In the genomic region with DNA sequence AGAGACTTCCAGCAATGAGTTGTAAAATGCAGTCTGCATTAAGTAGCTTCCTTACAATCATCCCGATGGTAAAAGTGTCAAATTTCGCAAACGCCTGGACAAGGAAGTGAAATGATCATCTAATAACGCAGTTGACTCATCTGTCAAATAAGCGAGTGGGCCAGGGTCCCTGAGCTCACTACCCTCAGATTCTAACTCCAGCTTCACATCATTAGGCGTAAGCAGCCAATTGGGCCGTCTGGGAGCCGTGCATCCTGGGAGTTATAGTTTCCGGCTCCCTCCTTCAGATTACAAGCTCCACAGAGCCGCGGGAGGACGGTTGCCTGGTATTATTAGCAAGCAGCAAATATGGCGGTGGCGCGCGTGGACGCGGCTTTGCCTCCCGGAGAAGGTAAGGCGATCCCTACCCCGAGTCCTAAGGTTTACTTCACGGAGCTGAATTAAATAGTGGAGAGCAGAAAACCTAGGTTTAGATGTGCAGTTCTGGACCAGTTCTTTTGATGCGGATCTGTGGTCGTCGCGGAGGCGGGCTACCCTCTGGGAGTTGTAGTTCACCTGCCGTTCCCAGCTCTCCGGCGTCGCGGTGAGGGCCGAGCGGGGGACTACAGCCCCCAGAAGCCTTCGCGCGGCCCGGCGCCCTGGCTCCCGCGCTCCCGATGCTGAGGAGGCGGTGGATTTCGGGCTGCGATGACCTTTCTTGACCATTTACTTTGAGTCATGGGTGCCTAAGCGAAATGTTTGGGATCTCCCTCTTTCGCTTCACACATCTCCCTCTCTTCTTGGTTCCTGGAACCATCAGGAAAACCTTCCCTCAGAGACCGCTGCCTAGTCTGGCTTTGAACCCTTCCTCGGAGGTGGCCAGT, we compare ENCODE assay signal across 8 cellular contexts. TPM values are rescaled to one million over a fixed set of nuclear protein-coding genes. Genes with fewer than 3 reads are reported as not detected.
DNase-seq lines count a peak whose midpoint lies in the region; ATAC-seq and TF ChIP-seq lines count a peak whose summit lies in the region.

A gene with protein sequence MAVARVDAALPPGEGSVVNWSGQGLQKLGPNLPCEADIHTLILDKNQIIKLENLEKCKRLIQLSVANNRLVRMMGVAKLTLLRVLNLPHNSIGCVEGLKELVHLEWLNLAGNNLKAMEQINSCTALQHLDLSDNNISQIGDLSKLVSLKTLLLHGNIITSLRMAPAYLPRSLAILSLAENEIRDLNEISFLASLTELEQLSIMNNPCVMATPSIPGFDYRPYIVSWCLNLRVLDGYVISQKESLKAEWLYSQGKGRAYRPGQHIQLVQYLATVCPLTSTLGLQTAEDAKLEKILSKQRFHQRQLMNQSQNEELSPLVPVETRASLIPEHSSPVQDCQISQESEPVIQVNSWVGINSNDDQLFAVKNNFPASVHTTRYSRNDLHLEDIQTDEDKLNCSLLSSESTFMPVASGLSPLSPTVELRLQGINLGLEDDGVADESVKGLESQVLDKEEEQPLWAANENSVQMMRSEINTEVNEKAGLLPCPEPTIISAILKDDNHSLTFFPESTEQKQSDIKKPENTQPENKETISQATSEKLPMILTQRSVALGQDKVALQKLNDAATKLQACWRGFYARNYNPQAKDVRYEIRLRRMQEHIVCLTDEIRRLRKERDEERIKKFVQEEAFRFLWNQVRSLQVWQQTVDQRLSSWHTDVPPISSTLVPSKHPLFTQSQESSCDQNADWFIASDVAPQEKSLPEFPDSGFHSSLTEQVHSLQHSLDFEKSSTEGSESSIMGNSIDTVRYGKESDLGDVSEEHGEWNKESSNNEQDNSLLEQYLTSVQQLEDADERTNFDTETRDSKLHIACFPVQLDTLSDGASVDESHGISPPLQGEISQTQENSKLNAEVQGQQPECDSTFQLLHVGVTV (plus strand): TSS at position 286 of the 863 bp plus-strand sequence. CDS start 63 bp downstream, at position 349.

- peak within 1 kb of the TSS; percentile 61 for H3K14ac ChIP-seq in trophoblast cell (ENCODE audit: low read length)

- no peaks in the 10 kb centered on the region for H3K9me3 Mint-ChIP-seq in type B pancreatic cell

- peaks cover 7% of the 10 kb centered on the region for H3K36me3 Mint-ChIP-seq in type B pancreatic cell

- H2AFZ ChIP-seq in trophoblast cell (ENCODE audit: insufficient read depth, low read length, poor library complexity), result peak within 1 kb of the TSS; percentile 93

- peaks cover 5% of the 10 kb centered on the region for H3K79me2 ChIP-seq in trophoblast cell (ENCODE audit: control insufficient read depth, insufficient read depth, low read length, poor library complexity)

- H3K36me3 ChIP-seq in trophoblast cell (ENCODE audit: control insufficient read depth in 1 of 2, insufficient read depth in 2 of 2, low read length in 2 of 2), result peaks cover 4 to 6% of the 10 kb centered on the region in 2 experiments

- H4K91ac ChIP-seq in trophoblast cell (ENCODE audit: low read depth, low read length), result peak within 1 kb of the TSS; percentile 65

- peak within 1 kb of the TSS; percentile 96 for H3K4me3 ChIP-seq in GM12864 (ENCODE audit: low read depth, low read length)
- peak within 1 kb of the TSS; percentile 85 for H3K4me3 ChIP-seq in trophoblast cell (ENCODE audit: low read depth, low read length)

- peak within 1 kb of the TSS; percentile 33 for H2BK120ac ChIP-seq in trophoblast cell (ENCODE audit: insufficient read depth, low read length, poor library complexity)

- H3K4me3 Mint-ChIP-seq in type B pancreatic cell, result peak within 1 kb of the TSS; percentile 99

- no peaks in the 10 kb centered on the region for H3K4me1 ChIP-seq in trophoblast cell (ENCODE audit: control insufficient read depth in 1 of 2, insufficient read depth in 2 of 2, low read length in 2 of 2)

- peak within 1 kb of the TSS; percentile 64 for H2BK5ac ChIP-seq in trophoblast cell (ENCODE audit: low read depth, low read length, poor library complexity)

- no peaks in the 10 kb centered on the region for H3K79me1 ChIP-seq in trophoblast cell (ENCODE audit: low read length)

- ATAC-seq in HG02759 (IDR thresholded peaks at IDR 0.05; ENCODE audit: unreplicated experiment), result peak; percentile 94

- TF ChIP-seq CTCF in GM12864 (IDR thresholded peaks at IDR 0.05; ENCODE audit: low read depth, low read length, missing control alignments) (no peak), type B pancreatic cell (conservative IDR thresholded peaks at IDR 0.05) (no peak)

- peaks cover 6% of the 10 kb centered on the region for H3K4me1 Mint-ChIP-seq in type B pancreatic cell (ENCODE audit: unreplicated experiment)

- no peaks in the 10 kb centered on the region for H3K27me3 Mint-ChIP-seq in type B pancreatic cell

- no peak within 1 kb of the TSS for H2BK12ac ChIP-seq in trophoblast cell (ENCODE audit: low read length)

- no peaks in the 10 kb centered on the region for H3K9me3 ChIP-seq in trophoblast cell (ENCODE audit: insufficient read depth, low read depth, low read length)

- peak within 1 kb of the TSS; percentile 95 for H4K8ac ChIP-seq in trophoblast cell (ENCODE audit: low read depth, low read length)

- intact Hi-C loops in cardiac septum (cut with DNase I), result loop anchor here (2.0 kb wide), 2 partner anchors 38 to 54 kb away; a partner anchor contains a TSS

- H3K18ac ChIP-seq in trophoblast cell (ENCODE audit: low read length), result peak within 1 kb of the TSS; percentile 74

- peak; percentile 90 for DNase-seq in GM12864 (ENCODE audit: low read depth)
- peak; percentile 86 to 98 (median 98) for DNase-seq in NCI-H1417 (lab: John Stamatoyannopoulos, UW)
- peak; percentile 79 to 97 for DNase-seq in SW 1271 (lab: John Stamatoyannopoulos, UW)
- peak; percentile 75 for DNase-seq in activated naive CD8-positive, alpha-beta T cell treated with anti-CD3 and anti-CD28 coated beads, Interleukin-2, amount 50 U/mL, for 16 hours (ENCODE audit: low read depth, low spot score)
- DNase-seq in cardiac septum (ENCODE audit: low spot score), result peak; percentile 96
- DNase-seq in trophoblast cell, result peak; percentile 94 to 95
- DNase-seq in type B pancreatic cell (ENCODE audit: extremely low spot score, unreplicated experiment), result peak; percentile 89

- H3K4me2 ChIP-seq in trophoblast cell (ENCODE audit: low read length), result peak within 1 kb of the TSS; percentile 85

- H3K23ac ChIP-seq in trophoblast cell (ENCODE audit: low read length), result no peak within 1 kb of the TSS

- peak within 1 kb of the TSS; percentile 53 for H2AK5ac ChIP-seq in trophoblast cell (ENCODE audit: low read length)

- H3K27ac ChIP-seq in trophoblast cell (ENCODE audit: low read depth, low read length), result no peak within 1 kb of the TSS

- peak within 1 kb of the TSS; percentile 15 for H3K9ac ChIP-seq in trophoblast cell (ENCODE audit: low read length)

- H3K27ac Mint-ChIP-seq in type B pancreatic cell, result peak within 1 kb of the TSS; percentile 88

- H4K12ac ChIP-seq in trophoblast cell (ENCODE audit: low read depth, low read length), result peak within 1 kb of the TSS; percentile 86

- H3K27me3 ChIP-seq in trophoblast cell (ENCODE audit: insufficient read depth, low read length), result no peaks in the 10 kb centered on the region

- WGBS in trophoblast cell (ENCODE audit: extremely low coverage, insufficient coverage, insufficient read length), result no CpG with 5 or more reads among the region's 49 CpGs

- peak within 1 kb of the TSS; percentile 65 for H3K4ac ChIP-seq in trophoblast cell (ENCODE audit: low read depth, low read length)

RNA-seq across cellular contexts. Expression of the gene that starts here (rescaled TPM):
- total RNA-seq in cardiac septum (7.9 TPM), type B pancreatic cell (ENCODE audit: low replicate concordance) (11.3 and 24.2 TPM in 2 replicates)
- polyA plus RNA-seq in trophoblast cell (2013), result 3.1 and 3.4 TPM in 2 replicates
